Comparison of ENCODE assay signal across 23 cellular contexts in the genomic region with DNA sequence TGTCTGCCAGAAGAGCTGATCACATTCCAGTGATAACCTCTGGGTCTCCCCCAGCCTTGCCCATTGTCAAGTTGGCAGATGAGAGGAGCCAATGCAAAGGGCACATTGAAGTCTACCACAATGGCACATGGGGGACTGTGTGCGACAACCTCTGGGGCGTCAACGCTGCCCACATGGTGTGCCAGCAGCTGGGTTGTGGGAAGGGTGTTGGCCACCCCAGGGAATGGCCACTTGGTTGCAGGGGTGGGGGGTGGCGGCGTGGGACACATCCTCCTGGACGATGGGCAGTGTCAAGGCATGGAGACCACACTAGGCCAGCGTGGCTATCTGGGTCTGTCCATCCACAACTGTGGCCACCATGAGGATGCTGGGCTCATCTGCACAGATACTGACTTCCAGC. TPM values are rescaled to one million over a fixed set of nuclear protein-coding genes. Genes with fewer than 3 reads are reported as not detected.
DNase-seq lines count a peak whose midpoint lies in the region; ATAC-seq and TF ChIP-seq lines count a peak whose summit lies in the region.
"Had no signal": no experiment of that assay in that cellular context is flagged by ENCODE, and none has a peak within 500 bp of the region (broad histone marks: within the 10 kb centered on the region; RNA-seq: fewer than 3 reads in every experiment).

No MANE protein-coding gene starts in this region.

- no peak overlapping the region for H2BK15ac ChIP-seq in neuronal stem cell (ENCODE audit: low read length)

- no peak overlapping the region for H3K27ac Mint-ChIP-seq in natural killer cell treated with Interleukin-12 subunit alpha and Interleukin-12 subunit beta and Interleukin-15 and Interleukin-18, amount 100 ng/mL, for 72 hours
- H3K27ac Mint-ChIP-seq in natural killer cell, result no peak overlapping the region
- no peak overlapping the region for H3K27ac Mint-ChIP-seq in activated T-cell treated with anti-CD3 and anti-CD28 coated beads, Interleukin-2, amount 50 U/mL, for 72 hours
- H3K27ac Mint-ChIP-seq: CD14-positive monocyte; CD4-positive, alpha-beta T cell; CD8-positive, alpha-beta memory T cell; GM23338 had no signal

- DNase-seq in natural killer cell treated with Interleukin-12 subunit alpha and Interleukin-12 subunit beta and Interleukin-15 and Interleukin-18, amount 100 ng/mL, for 72 hours (ENCODE audit: low spot score), result no peak
- DNase-seq in natural killer cell (no peak), neuronal stem cell (ENCODE audit: low spot score) (no peak), upper lobe of right lung (no peak), amygdala (lab: John Stamatoyannopoulos, UW) (no peak)
- DNase-seq in activated T-cell treated with anti-CD3 and anti-CD28 coated beads, Interleukin-2, amount 50 U/mL, for 72 hours, result no peak
- DNase-seq: ACHN; AML-193; BE2C; CD4-positive, alpha-beta T cell; CD8-positive, alpha-beta memory T cell; DMS 273 treated with DMSO at 0.1 percent for 48 hours; DMS79; EL; GDM1; H9 had no signal

- WGBS in neuronal stem cell (ENCODE audit: extremely low coverage in 2 of 2, insufficient read length in 2 of 2, insufficient replicate concordance in 1 of 2), 2 donors, result no CpG with 5 or more reads among the region's 7 CpGs

- H3K27me3 ChIP-seq in neuronal stem cell (ENCODE audit: control insufficient read depth in 3 of 3, insufficient read depth in 3 of 3, low read depth in 1 of 3, low read length in 3 of 3), result no peaks in the 10 kb centered on the region
- no peaks in the 10 kb centered on the region for H3K27me3 ChIP-seq in upper lobe of right lung
- H3K27me3 ChIP-seq: BE2C; BLaER1 treated with 17β-estradiol and CSF1 and Interleukin-3, amounts not matched to agents 10 nM and 100 nM had no signal

- H3K4ac ChIP-seq in neuronal stem cell (ENCODE audit: low read length), result no peak overlapping the region

- H3K27me3 Mint-ChIP-seq in natural killer cell treated with Interleukin-12 subunit alpha and Interleukin-12 subunit beta and Interleukin-15 and Interleukin-18, amount 100 ng/mL, for 72 hours, result peaks cover 12 to 13% of the 10 kb centered on the region in 2 donors
- peaks cover 2 to 8% of the 10 kb centered on the region in 2 donors for H3K27me3 Mint-ChIP-seq in natural killer cell (ENCODE audit: low read depth in 2 of 2)
- peaks cover 10% of the 10 kb centered on the region for H3K27me3 Mint-ChIP-seq in activated T-cell treated with anti-CD3 and anti-CD28 coated beads, Interleukin-2, amount 50 U/mL, for 72 hours (ENCODE audit: low read depth)

- H3K4me3 Mint-ChIP-seq in natural killer cell treated with Interleukin-12 subunit alpha and Interleukin-12 subunit beta and Interleukin-15 and Interleukin-18, amount 100 ng/mL, for 72 hours, result no peak overlapping the region
- H3K4me3 Mint-ChIP-seq in natural killer cell, result no peak overlapping the region
- no peak overlapping the region for H3K4me3 Mint-ChIP-seq in activated T-cell treated with anti-CD3 and anti-CD28 coated beads, Interleukin-2, amount 50 U/mL, for 72 hours
- H3K4me3 Mint-ChIP-seq: CD14-positive monocyte; CD4-positive, alpha-beta T cell; CD8-positive, alpha-beta memory T cell; GM23338; H9 had no signal

- peak; percentile 39 to 51 for ATAC-seq in natural killer cell treated with Interleukin-12 subunit alpha and Interleukin-12 subunit beta and Interleukin-15 and Interleukin-18, amount 100 ng/mL, for 72 hours
- ATAC-seq in natural killer cell (no peak), upper lobe of right lung (peak; percentile 20), HG03025 (IDR thresholded peaks at IDR 0.05; ENCODE audit: low FRiP score, unreplicated experiment) (no peak)
- no peak for ATAC-seq in activated T-cell treated with anti-CD3 and anti-CD28 coated beads, Interleukin-2, amount 50 U/mL, for 72 hours (replicated peaks in 1 of 2)
- ATAC-seq: GM12878, GM23338, HCT116 had no signal

- no peak overlapping the region for H2BK120ac ChIP-seq in neuronal stem cell (ENCODE audit: low read depth, low read length)

- no peak overlapping the region for H4K8ac ChIP-seq in neuronal stem cell (ENCODE audit: low read depth, low read length)

- peak overlapping the region; percentile 12 for H3K14ac ChIP-seq in neuronal stem cell (ENCODE audit: low read length)

- no peaks in the 10 kb centered on the region for H3K4me1 Mint-ChIP-seq in natural killer cell treated with Interleukin-12 subunit alpha and Interleukin-12 subunit beta and Interleukin-15 and Interleukin-18, amount 100 ng/mL, for 72 hours (ENCODE audit: low read depth in 2 of 2)
- no peaks in the 10 kb centered on the region for H3K4me1 Mint-ChIP-seq in natural killer cell
- H3K4me1 Mint-ChIP-seq in activated T-cell treated with anti-CD3 and anti-CD28 coated beads, Interleukin-2, amount 50 U/mL, for 72 hours (ENCODE audit: low read depth), result no peaks in the 10 kb centered on the region
- H3K4me1 Mint-ChIP-seq: CD14-positive monocyte; CD8-positive, alpha-beta memory T cell; GM23338 had no signal

- H3K4me3 ChIP-seq in neuronal stem cell (ENCODE audit: low read length in 2 of 2) (no peak overlapping the region), upper lobe of right lung (no peak overlapping the region)
- H3K4me3 ChIP-seq: BLaER1 treated with 17β-estradiol and CSF1 and Interleukin-3, amounts not matched to agents 10 nM and 100 nM; GM12878; GM23338 had no signal

- intact Hi-C loops in natural killer cell (cut with micrococcal nuclease) (no loop called here), upper lobe of right lung (cut with DNase I) (no loop called here)

- H2BK5ac ChIP-seq in neuronal stem cell (ENCODE audit: low read length), result no peak overlapping the region

- no peak overlapping the region for H3K27ac ChIP-seq in neuronal stem cell (replicated peaks; ENCODE audit: low read length)
- H3K27ac ChIP-seq in upper lobe of right lung, result no peak overlapping the region
- H3K27ac ChIP-seq: 22Rv1; BLaER1 treated with 17β-estradiol and CSF1 and Interleukin-3, amounts not matched to agents 10 nM and 100 nM had no signal

- no peak overlapping the region for H3K18ac ChIP-seq in neuronal stem cell (ENCODE audit: low read length)

- H3K4me1 ChIP-seq in neuronal stem cell (ENCODE audit: control insufficient read depth in 2 of 2, insufficient read depth in 1 of 2, low read depth in 1 of 2, low read length in 2 of 2), result no peaks in the 10 kb centered on the region
- H3K4me1 ChIP-seq in upper lobe of right lung, result no peaks in the 10 kb centered on the region
- H3K4me1 ChIP-seq: BE2C; BLaER1 treated with 17β-estradiol and CSF1 and Interleukin-3, amounts not matched to agents 10 nM and 100 nM had no signal

- H2AK5ac ChIP-seq in neuronal stem cell (ENCODE audit: low read depth, low read length), result no peak overlapping the region

- H3K36me3 ChIP-seq in neuronal stem cell (replicated peaks in 1 of 2; ENCODE audit: control insufficient read depth in 2 of 2, insufficient read depth in 2 of 2, low read length in 2 of 2), result no peaks in the 10 kb centered on the region
- no peaks in the 10 kb centered on the region for H3K36me3 ChIP-seq in upper lobe of right lung
- H3K36me3 ChIP-seq: BE2C; BLaER1 treated with 17β-estradiol and CSF1 and Interleukin-3, amounts not matched to agents 10 nM and 100 nM had no signal

- no peak overlapping the region for H3K4me2 ChIP-seq in neuronal stem cell (ENCODE audit: insufficient read depth, low read length, poor library complexity, severe bottlenecking)
- H3K4me2 ChIP-seq: BLaER1 treated with 17β-estradiol and CSF1 and Interleukin-3, amounts not matched to agents 10 nM and 100 nM; GM23338 had no signal

- no peaks in the 10 kb centered on the region for H3K79me1 ChIP-seq in neuronal stem cell (ENCODE audit: low read depth, low read length)

- TF ChIP-seq CTCF in natural killer cell (IDR thresholded peaks at IDR 0.05), result no peak
- no peak for TF ChIP-seq CTCF in upper lobe of right lung (IDR thresholded peaks at IDR 0.05)

- peak overlapping the region; percentile 44 for H3K23ac ChIP-seq in neuronal stem cell (ENCODE audit: low read depth, low read length, poor library complexity)

- H3K36me3 Mint-ChIP-seq in natural killer cell treated with Interleukin-12 subunit alpha and Interleukin-12 subunit beta and Interleukin-15 and Interleukin-18, amount 100 ng/mL, for 72 hours, result no peaks in the 10 kb centered on the region
- no peaks in the 10 kb centered on the region for H3K36me3 Mint-ChIP-seq in natural killer cell
- H3K36me3 Mint-ChIP-seq in activated T-cell treated with anti-CD3 and anti-CD28 coated beads, Interleukin-2, amount 50 U/mL, for 72 hours (ENCODE audit: insufficient read depth in 2 of 2), result no peaks in the 10 kb centered on the region
- H3K36me3 Mint-ChIP-seq: CD14-positive monocyte; CD8-positive, alpha-beta memory T cell had no signal

- no peak overlapping the region for H3K9ac ChIP-seq in neuronal stem cell (ENCODE audit: low read depth, low read length, poor library complexity)
- H3K9ac ChIP-seq: BLaER1 treated with 17β-estradiol and CSF1 and Interleukin-3, amounts not matched to agents 10 nM and 100 nM had no signal

- no peak overlapping the region for H2AFZ ChIP-seq in neuronal stem cell (ENCODE audit: low read length)
- H2AFZ ChIP-seq: GM23338 had no signal

- no peak overlapping the region for H4K91ac ChIP-seq in neuronal stem cell (ENCODE audit: low read depth, low read length, poor library complexity)

- H3K9me3 ChIP-seq in neuronal stem cell (replicated peaks in 1 of 2; ENCODE audit: control insufficient read depth in 2 of 2, insufficient read depth in 1 of 2, low read depth in 1 of 2, low read length in 2 of 2) (no peaks in the 10 kb centered on the region), upper lobe of right lung (no peaks in the 10 kb centered on the region)
- H3K9me3 ChIP-seq: BE2C; BLaER1 treated with 17β-estradiol and CSF1 and Interleukin-3, amounts not matched to agents 10 nM and 100 nM had no signal

- no peak overlapping the region for H2BK12ac ChIP-seq in neuronal stem cell (ENCODE audit: low read length)

- no peaks in the 10 kb centered on the region for H3K9me3 Mint-ChIP-seq in natural killer cell treated with Interleukin-12 subunit alpha and Interleukin-12 subunit beta and Interleukin-15 and Interleukin-18, amount 100 ng/mL, for 72 hours
- H3K9me3 Mint-ChIP-seq in natural killer cell, result no peaks in the 10 kb centered on the region
- H3K9me3 Mint-ChIP-seq in activated T-cell treated with anti-CD3 and anti-CD28 coated beads, Interleukin-2, amount 50 U/mL, for 72 hours, result no peaks in the 10 kb centered on the region
- H3K9me3 Mint-ChIP-seq: CD4-positive, alpha-beta T cell; CD8-positive, alpha-beta memory T cell; H9 had no signal

RNA-seq across cellular contexts. Expression of gene CUZD1, which starts 43.4 kb away (rescaled TPM):
- total RNA-seq in natural killer cell treated with Interleukin-12 subunit alpha and Interleukin-12 subunit beta and Interleukin-15 and Interleukin-18, amount 100 ng/mL, for 72 hours, result 1 to 10 TPM; 1.1 to 3.9 TPM
- total RNA-seq in natural killer cell (under 1 TPM; 0.61 to 0.78 (median 0.63) TPM), upper lobe of right lung (0.78 TPM)
- polyA plus RNA-seq in neuronal stem cell (2013, experiment 1 of 2), result 0.11 TPM
- 0.11 TPM for polyA plus RNA-seq in neuronal stem cell (2013, experiment 2 of 2)
- total RNA-seq in activated T-cell treated with anti-CD3 and anti-CD28 coated beads, Interleukin-2, amount 50 U/mL, for 72 hours, result 1 to 10 TPM; 1.5 to 1.7 TPM

Comparison
In these comparisons a context has a peak if more than half of its experiments do, and no peak if none do; other contexts are left out.
1. ATAC-seq: peak in natural killer cell treated with Interleukin-12 subunit alpha and Interleukin-12 subunit beta and Interleukin-15 and Interleukin-18, amount 100 ng/mL, for 72 hours (2 of 2) and upper lobe of right lung (single experiment); none in natural killer cell (0 of 3), activated T-cell treated with anti-CD3 and anti-CD28 coated beads, Interleukin-2, amount 50 U/mL, for 72 hours (0 of 2) and HG03025 (single experiment).